Comparison of ENCODE assay signal across 1 cellular context in genomic region chr12:51238510-51239334, GRCh38.
A peak's percentile ranks its signal among the peaks of the same experiment; 100 is the strongest.
TF ChIP-seq lines count a peak whose summit lies in the region.

A gene with protein sequence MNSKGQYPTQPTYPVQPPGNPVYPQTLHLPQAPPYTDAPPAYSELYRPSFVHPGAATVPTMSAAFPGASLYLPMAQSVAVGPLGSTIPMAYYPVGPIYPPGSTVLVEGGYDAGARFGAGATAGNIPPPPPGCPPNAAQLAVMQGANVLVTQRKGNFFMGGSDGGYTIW (plus strand): TSS chr12:51238826. CDS start chr12:51238908, 82 bp downstream.

TF ChIP-seq in K562, 482 proteins besides CTCF, POLR2A, EP300 and RAD21 (continued from another document and continues in another):
- no peak for TF ChIP-seq CHD7 (IDR thresholded peaks at IDR 0.05; ENCODE audit: low read depth, low read length)
- TF ChIP-seq MTA2 (IDR thresholded peaks at IDR 0.05; ENCODE audit: low read depth), result no peak
- TF ChIP-seq PHF20 (IDR thresholded peaks at IDR 0.05; ENCODE audit: partially characterized antibody), result peak; percentile 81
- TF ChIP-seq CAMTA2 (CRISPR knock-in tag; conservative IDR thresholded peaks at IDR 0.05), result no peak; the same call in 1 of the 2 replicates
- TF ChIP-seq CREB1 (IDR thresholded peaks at IDR 0.05), result peak; percentile 78
- TF ChIP-seq CREB1 (CRISPR knock-in tag; IDR thresholded peaks at IDR 0.05), result peak; percentile 86
- no peak; the same call in 1 of the 2 replicates for TF ChIP-seq JUN (IDR thresholded peaks at IDR 0.05; ENCODE audit: borderline replicate concordance, low read depth, low read length)
- TF ChIP-seq JUN (CRISPR knock-in tag; IDR thresholded peaks at IDR 0.05; ENCODE audit: borderline replicate concordance), result 0 out of 2 replicates have a peak, but pooled peaks have one; percentile 76
- TF ChIP-seq HES1 (IDR thresholded peaks at IDR 0.05; ENCODE audit: low read depth), result no peak
- TF ChIP-seq ZNF197 (CRISPR knock-in tag; IDR thresholded peaks at IDR 0.05; ENCODE audit: low read depth), result no peak
- peak; percentile 64 for TF ChIP-seq NCOA1 (IDR thresholded peaks at IDR 0.05; ENCODE audit: low read depth)
- no peak for TF ChIP-seq MTA1 (IDR thresholded peaks at IDR 0.05; ENCODE audit: borderline replicate concordance)
- TF ChIP-seq TCF3 (CRISPR knock-in tag; IDR thresholded peaks at IDR 0.05), result no peak
- TF ChIP-seq PYGO2 (tag; IDR thresholded peaks at IDR 0.05), result no peak
- no peak; the same call in 1 of the 2 replicates for TF ChIP-seq KLF6 (CRISPR knock-in tag; IDR thresholded peaks at IDR 0.05; ENCODE audit: borderline replicate concordance)
- TF ChIP-seq ZFP36 (IDR thresholded peaks at IDR 0.05; ENCODE audit: low read depth, low read length, partially characterized antibody), result no peak
- no peak for TF ChIP-seq ESRRB (CRISPR knock-in tag; IDR thresholded peaks at IDR 0.05; ENCODE audit: borderline replicate concordance)
- no peak for TF ChIP-seq ZNF140 (CRISPR knock-in tag; IDR thresholded peaks at IDR 0.05)
- TF ChIP-seq ZNF717 (CRISPR knock-in tag; IDR thresholded peaks at IDR 0.05), result 0 out of 2 replicates have a peak, but pooled peaks have one; percentile 17
- TF ChIP-seq HDAC1 (IDR thresholded peaks at IDR 0.05), result peak in 1 of 2 experiments; percentile 89; a peak in 2 of 4 replicates
- TF ChIP-seq ZNF134 (CRISPR knock-in tag; conservative IDR thresholded peaks at IDR 0.05), result no peak
- TF ChIP-seq CEBPB (tag; IDR thresholded peaks at IDR 0.05), result no peak
- TF ChIP-seq GABPB2 (CRISPR knock-in tag; conservative IDR thresholded peaks at IDR 0.05), result no peak
- TF ChIP-seq USF2 (CRISPR knock-in tag; IDR thresholded peaks at IDR 0.05), result peak; percentile 96
- TF ChIP-seq PBX2 (CRISPR knock-in tag; IDR thresholded peaks at IDR 0.05; ENCODE audit: low read depth), result peak; percentile 96
- peak; percentile 99 for TF ChIP-seq PBX2 (tag; conservative IDR thresholded peaks at IDR 0.05; ENCODE audit: low read depth)
- peak; percentile 96 for TF ChIP-seq TFE3 (CRISPR knock-in tag; IDR thresholded peaks at IDR 0.05)
- no peak for TF ChIP-seq PTTG1 (tag; IDR thresholded peaks at IDR 0.05; ENCODE audit: low read depth)
- no peak for TF ChIP-seq SIX5 (IDR thresholded peaks at IDR 0.05; ENCODE audit: borderline replicate concordance in 1 of 2, insufficient read depth in 1 of 2, low read depth in 1 of 2, low read length in 2 of 2)
- no peak for TF ChIP-seq ZKSCAN1 (IDR thresholded peaks at IDR 0.05; ENCODE audit: low read depth, low read length)
- TF ChIP-seq ZNF384 (IDR thresholded peaks at IDR 0.05; ENCODE audit: low read depth, low read length), result peak; percentile 41
- TF ChIP-seq EHMT2 (IDR thresholded peaks at IDR 0.05), result no peak
- peak; percentile 19; the same call in 1 of the 2 replicates for TF ChIP-seq ZNF766 (CRISPR knock-in tag; conservative IDR thresholded peaks at IDR 0.05)
- TF ChIP-seq, protein P1, sequence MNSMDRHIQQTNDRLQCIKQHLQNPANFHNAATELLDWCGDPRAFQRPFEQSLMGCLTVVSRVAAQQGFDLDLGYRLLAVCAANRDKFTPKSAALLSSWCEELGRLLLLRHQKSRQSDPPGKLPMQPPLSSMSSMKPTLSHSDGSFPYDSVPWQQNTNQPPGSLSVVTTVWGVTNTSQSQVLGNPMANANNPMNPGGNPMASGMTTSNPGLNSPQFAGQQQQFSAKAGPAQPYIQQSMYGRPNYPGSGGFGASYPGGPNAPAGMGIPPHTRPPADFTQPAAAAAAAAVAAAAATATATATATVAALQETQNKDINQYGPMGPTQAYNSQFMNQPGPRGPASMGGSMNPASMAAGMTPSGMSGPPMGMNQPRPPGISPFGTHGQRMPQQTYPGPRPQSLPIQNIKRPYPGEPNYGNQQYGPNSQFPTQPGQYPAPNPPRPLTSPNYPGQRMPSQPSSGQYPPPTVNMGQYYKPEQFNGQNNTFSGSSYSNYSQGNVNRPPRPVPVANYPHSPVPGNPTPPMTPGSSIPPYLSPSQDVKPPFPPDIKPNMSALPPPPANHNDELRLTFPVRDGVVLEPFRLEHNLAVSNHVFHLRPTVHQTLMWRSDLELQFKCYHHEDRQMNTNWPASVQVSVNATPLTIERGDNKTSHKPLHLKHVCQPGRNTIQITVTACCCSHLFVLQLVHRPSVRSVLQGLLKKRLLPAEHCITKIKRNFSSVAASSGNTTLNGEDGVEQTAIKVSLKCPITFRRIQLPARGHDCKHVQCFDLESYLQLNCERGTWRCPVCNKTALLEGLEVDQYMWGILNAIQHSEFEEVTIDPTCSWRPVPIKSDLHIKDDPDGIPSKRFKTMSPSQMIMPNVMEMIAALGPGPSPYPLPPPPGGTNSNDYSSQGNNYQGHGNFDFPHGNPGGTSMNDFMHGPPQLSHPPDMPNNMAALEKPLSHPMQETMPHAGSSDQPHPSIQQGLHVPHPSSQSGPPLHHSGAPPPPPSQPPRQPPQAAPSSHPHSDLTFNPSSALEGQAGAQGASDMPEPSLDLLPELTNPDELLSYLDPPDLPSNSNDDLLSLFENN (IDR thresholded peaks at IDR 0.05; ENCODE audit: low read depth in 2 of 2, low read length in 2 of 2), result 0 out of 4 replicates have a peak, but pooled peaks of 1 of the 2 experiments have one; percentile 38
- TF ChIP-seq ZNF239 (CRISPR knock-in tag; IDR thresholded peaks at IDR 0.05), result no peak
